ENCODE assay signal across 11 cellular contexts in genomic region chr13:35979378-35979911, GRCh38.
DNase-seq lines count a peak whose midpoint lies in the region; ATAC-seq and TF ChIP-seq lines count a peak whose summit lies in the region.
"Had no signal": no experiment of that assay in that cellular context is flagged by ENCODE, and none has a peak within 500 bp of the region (broad histone marks: within the 10 kb centered on the region; RNA-seq: fewer than 3 reads in every experiment).

No MANE protein-coding gene starts in this region.

- peaks cover 4% of the 10 kb centered on the region for H3K36me3 ChIP-seq in neural cell (ENCODE audit: insufficient read depth, low read length)
- no peaks in the 10 kb centered on the region for H3K36me3 ChIP-seq in GM23338 (ENCODE audit: insufficient read depth)
- H3K36me3 ChIP-seq: BLaER1 had no signal

- peaks cover 35% of the 10 kb centered on the region for H3K9me3 Mint-ChIP-seq in GM23338

- no peak for TF ChIP-seq EP300 in neural cell (conservative IDR thresholded peaks at IDR 0.05; ENCODE audit: poor library complexity, severe bottlenecking)

- H3K9ac ChIP-seq in neural cell (ENCODE audit: low read length), result peak overlapping the region; percentile 39
- H3K9ac ChIP-seq: BLaER1 had no signal

- CTCF ChIA-PET in RWPE1 (lab: Yijun Ruan, JAX), result interaction anchor here (0.6 to 3.8 kb wide), 8 partner anchors 21 to 1771 kb away, joined by 3 to 35 read pairs (median 4); no protein-coding TSS in a partner anchor

- H3K9me2 ChIP-seq in neural cell (ENCODE audit: insufficient read depth, low read length) (no peaks in the 10 kb centered on the region), GM23338 (ENCODE audit: insufficient read depth) (peaks cover 5% of the 10 kb centered on the region; the same call in 1 of the 2 replicates)

- peaks cover 6% of the 10 kb centered on the region; the same call in 2 of the 3 replicates for H3K4me1 Mint-ChIP-seq in GM23338

- H3K27me3 ChIP-seq in neural cell (ENCODE audit: insufficient read depth, low read depth, low read length), result no peaks in the 10 kb centered on the region
- H3K27me3 ChIP-seq in GM23338 (ENCODE audit: insufficient read depth), result no peaks in the 10 kb centered on the region
- H3K27me3 ChIP-seq: BLaER1 had no signal

- no peak overlapping the region for H3K4me3 Mint-ChIP-seq in GM23338

- peaks cover 37% of the 10 kb centered on the region for H3K79me2 ChIP-seq in neural cell (replicated peaks; ENCODE audit: insufficient read depth, low read length)
- no peaks in the 10 kb centered on the region for H3K79me2 ChIP-seq in GM23338 (replicated peaks; ENCODE audit: insufficient read depth)

- TF ChIP-seq CTCF in RWPE1 (conservative IDR thresholded peaks at IDR 0.05; ENCODE audit: low read depth) (no peak), neural cell (IDR thresholded peaks at IDR 0.05; ENCODE audit: poor library complexity, severe bottlenecking) (no peak), GM23338 (conservative IDR thresholded peaks at IDR 0.05; ENCODE audit: low read depth in 2 of 2) (no peak)

- no peaks in the 10 kb centered on the region for H4K20me1 ChIP-seq in neural cell (ENCODE audit: insufficient read depth)
- no peaks in the 10 kb centered on the region for H4K20me1 ChIP-seq in GM23338 (replicated peaks; ENCODE audit: insufficient read depth)
- H4K20me1 ChIP-seq: BLaER1 had no signal

- ATAC-seq in GM19395 (IDR thresholded peaks at IDR 0.05; ENCODE audit: unreplicated experiment) (no peak), GM23338 (no peak)

- DNase-seq in A172 (ENCODE audit: low spot score) (peak; percentile 85), RWPE1 (ENCODE audit: low spot score) (peak; percentile 70), fibroblast of peridontal ligament (ENCODE audit: extremely low read depth) (peak; percentile 98), activated T-cell treated with anti-CD3 and anti-CD28 coated beads for 4 hours (no peak), NCI-H187 treated with DMSO at 0.1 percent for 48 hours (lab: John Stamatoyannopoulos, UW) (no peak), GM23338 (ENCODE audit: low spot score) (no peak)
- DNase-seq: NCI-H1417 treated with DMSO at 0.1 percent for 48 hours; stimulated activated naive CD4-positive, alpha-beta T cell treated with Interleukin-2 at 50 U/mL for 16 hours had no signal

- H3K27me3 Mint-ChIP-seq in GM23338 (ENCODE audit: insufficient read depth, low read depth, poor library complexity), result peaks cover 4% of the 10 kb centered on the region

- peaks cover 36% of the 10 kb centered on the region for H3K36me3 Mint-ChIP-seq in GM23338 (ENCODE audit: low read depth)

- POLR2A ChIA-PET in RWPE1 (lab: Yijun Ruan, JAX; ENCODE audit: low non-redundant PET), result interaction anchor here (0.5 kb wide), 1 partner anchor 294 kb away, joined by 3 read pairs; no protein-coding TSS in a partner anchor

- peak overlapping the region; percentile 26 for H3K4me3 ChIP-seq in neural cell (ENCODE audit: low read length)
- no peak overlapping the region for H3K4me3 ChIP-seq in GM23338
- H3K4me3 ChIP-seq: BLaER1 had no signal

- H3F3A ChIP-seq in neural cell (ENCODE audit: insufficient read depth, low read length, poor library complexity, severe bottlenecking) (peaks cover 16% of the 10 kb centered on the region), GM23338 (replicated peaks; ENCODE audit: low read depth) (0 out of 2 replicates have a peak, but pooled peaks cover under 1% of the 10 kb centered on the region)

- H2AFZ ChIP-seq in neural cell (ENCODE audit: low read depth, low read length) (no peak overlapping the region), GM23338 (no peak overlapping the region)

- H3K4me2 ChIP-seq in neural cell (ENCODE audit: low read length) (no peak overlapping the region), GM23338 (no peak overlapping the region)
- H3K4me2 ChIP-seq: BLaER1 had no signal

- no peak for TF ChIP-seq RAD21 in neural cell (conservative IDR thresholded peaks at IDR 0.05)

- H3K27ac Mint-ChIP-seq in GM23338, result no peak overlapping the region

- H3K9me3 ChIP-seq in neural cell (ENCODE audit: low read length), result no peaks in the 10 kb centered on the region

- H3K4me1 ChIP-seq in GM23338 (ENCODE audit: insufficient read depth), result peaks cover 14% of the 10 kb centered on the region; the same call in 1 of the 2 replicates

- H3K27ac ChIP-seq in RWPE1 (peak overlapping the region; percentile 69), neural cell (ENCODE audit: low read length) (peak overlapping the region; percentile 81), GM23338 (ENCODE audit: low read depth) (no peak overlapping the region)
- H3K27ac ChIP-seq: BLaER1 had no signal

TF ChIP-seq in neural cell, 6 proteins besides CTCF, POLR2A, EP300 and RAD21:
- TF ChIP-seq MXI1 (conservative IDR thresholded peaks at IDR 0.05; ENCODE audit: poor library complexity, severe bottlenecking), result no peak
- TF ChIP-seq EZH2 (IDR thresholded peaks at IDR 0.05; ENCODE audit: borderline replicate concordance, insufficient read depth, low read length, poor library complexity, severe bottlenecking), result no peak
- no peak for TF ChIP-seq TAF1 (IDR thresholded peaks at IDR 0.05; ENCODE audit: low read depth)
- no peak for TF ChIP-seq REST (IDR thresholded peaks at IDR 0.05; ENCODE audit: borderline replicate concordance)
- TF ChIP-seq POLR2AphosphoS5 (IDR thresholded peaks at IDR 0.05), result no peak
- TF ChIP-seq SMC3 (conservative IDR thresholded peaks at IDR 0.05; ENCODE audit: poor library complexity), result no peak

TF ChIP-seq in GM23338, 12 proteins besides CTCF, POLR2A, EP300 and RAD21 (continues in another document):
- no peak for TF ChIP-seq EZH2 (IDR thresholded peaks at IDR 0.05; ENCODE audit: low read depth, unreplicated experiment)
- no peak for TF ChIP-seq JUNB (IDR thresholded peaks at IDR 0.05; ENCODE audit: unreplicated experiment)
- no peak for TF ChIP-seq NANOG (IDR thresholded peaks at IDR 0.05; ENCODE audit: borderline replicate concordance)
- TF ChIP-seq CREB1 (CRISPR knock-in tag; IDR thresholded peaks at IDR 0.05; ENCODE audit: low read depth), result no peak
- TF ChIP-seq EZH2phosphoT487 (IDR thresholded peaks at IDR 0.05; ENCODE audit: unreplicated experiment), result no peak
- TF ChIP-seq ZNF114 (CRISPR knock-in tag; IDR thresholded peaks at IDR 0.05), result no peak
- TF ChIP-seq ZNF462 (CRISPR knock-in tag; IDR thresholded peaks at IDR 0.05), result no peak

Comparison
In these comparisons a context has a peak if more than half of its experiments do, and no peak if none do; other contexts are left out.
1. DNase-seq: peak in A172 (single experiment), RWPE1 (single experiment) and fibroblast of peridontal ligament (single experiment); none in activated T-cell treated with anti-CD3 and anti-CD28 coated beads for 4 hours (single experiment), NCI-H187 treated with DMSO at 0.1 percent for 48 hours (single experiment) and GM23338 (single experiment).